ENCODE assay signal across 8 cellular contexts in genomic region chr2:178530625-178531142, GRCh38. TPM values are rescaled to one million over a fixed set of nuclear protein-coding genes. Genes with fewer than 3 reads are reported as not detected.
DNase-seq lines count a peak whose midpoint lies in the region; ATAC-seq and TF ChIP-seq lines count a peak whose summit lies in the region.

No MANE protein-coding gene starts in this region.

- H3K27me3 ChIP-seq in upper lobe of right lung, result no peaks in the 10 kb centered on the region

- peaks cover 3% of the 10 kb centered on the region for H3K4me1 ChIP-seq in upper lobe of right lung

- ATAC-seq in HG03135 (IDR thresholded peaks at IDR 0.05; ENCODE audit: unreplicated experiment), result peak; percentile 96
- ATAC-seq in upper lobe of right lung, result peak; percentile 86

- H3K4me3 ChIP-seq in upper lobe of right lung, result no peak overlapping the region

- peaks cover 45% of the 10 kb centered on the region for H3K36me3 ChIP-seq in upper lobe of right lung

- no peaks in the 10 kb centered on the region for H3K9me3 ChIP-seq in upper lobe of right lung

- no peak for TF ChIP-seq CTCF in upper lobe of right lung (IDR thresholded peaks at IDR 0.05)

- H3K27ac ChIP-seq in upper lobe of right lung, result no peak overlapping the region

- intact Hi-C loops in upper lobe of right lung (cut with DNase I), result no loop called here

- peak; percentile 54 for DNase-seq in stimulated activated CD4-positive, alpha-beta T cell treated with anti-CD3 and anti-CD28 coated beads, Interleukin-15, amount 100 ng/mL, for 24 hours
- no peak for DNase-seq in stimulated activated CD4-positive, alpha-beta T cell treated with anti-CD3 and anti-CD28 coated beads, Interleukin-4, amount 100 ng/mL, for 1 hour
- DNase-seq in activated T-cell treated with anti-CD3 and anti-CD28 coated beads, Interleukin-2, amount 50 U/mL, for 48 hours, result peak; percentile 59 to 69
- DNase-seq in upper lobe of right lung, result no peak
- no peak for DNase-seq in activated effector memory CD4-positive, alpha-beta T cell treated with Interleukin-2 at 50 U/mL for 16 hours
- DNase-seq in DMS 273 (lab: John Stamatoyannopoulos, UW; ENCODE audit: unreplicated experiment), result no peak
- DNase-seq in NCI-H524 treated with DMSO at 0.1 percent for 48 hours (lab: John Stamatoyannopoulos, UW), result no peak

RNA-seq across cellular contexts. Expression of gene PLEKHA3, which starts 50.4 kb away (rescaled TPM):
- 36.6 TPM for total RNA-seq in upper lobe of right lung

RNA-seq across cellular contexts. Expression of gene FKBP7, which starts 52.3 kb away (rescaled TPM):
- 7.3 TPM for total RNA-seq in upper lobe of right lung

Comparison
In these comparisons a context has a peak if more than half of its experiments do, and no peak if none do; other contexts are left out.
1. DNase-seq: peak in stimulated activated CD4-positive, alpha-beta T cell treated with anti-CD3 and anti-CD28 coated beads, Interleukin-15, amount 100 ng/mL, for 24 hours (single experiment) and activated T-cell treated with anti-CD3 and anti-CD28 coated beads, Interleukin-2, amount 50 U/mL, for 48 hours (2 of 2); none in stimulated activated CD4-positive, alpha-beta T cell treated with anti-CD3 and anti-CD28 coated beads, Interleukin-4, amount 100 ng/mL, for 1 hour (single experiment), upper lobe of right lung (single experiment), activated effector memory CD4-positive, alpha-beta T cell treated with Interleukin-2 at 50 U/mL for 16 hours (single experiment), DMS 273 (single experiment) and NCI-H524 treated with DMSO at 0.1 percent for 48 hours (single experiment).